In the genomic region with DNA sequence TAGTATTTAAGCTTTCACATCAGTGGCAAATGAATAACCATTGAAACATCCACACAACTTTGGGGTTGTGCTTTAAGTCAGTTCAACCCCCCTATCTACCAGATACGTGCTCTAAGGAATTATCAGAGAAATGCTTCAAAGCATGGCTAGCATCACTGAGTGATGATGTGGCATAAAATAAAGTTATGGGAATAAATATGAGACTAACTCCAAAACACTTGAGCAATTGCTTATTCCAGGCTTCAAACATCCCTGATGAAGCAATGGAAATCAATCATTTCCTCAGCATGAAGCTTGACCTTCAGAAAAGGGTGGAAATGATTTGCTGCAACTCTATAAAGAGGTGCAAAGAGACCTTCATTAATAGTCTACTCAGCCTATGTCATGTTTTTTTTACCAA, we compare ENCODE assay signal across 19 cellular contexts.
DNase-seq lines count a peak whose midpoint lies in the region; TF ChIP-seq lines count a peak whose summit lies in the region.
"Had no signal": no experiment of that assay in that cellular context is flagged by ENCODE, and none has a peak within 500 bp of the region (broad histone marks: within the 10 kb centered on the region; RNA-seq: fewer than 3 reads in every experiment).

No MANE protein-coding gene starts in this region.

- no peaks in the 10 kb centered on the region for H3K79me2 ChIP-seq in ACC112 (ENCODE audit: control insufficient read depth, insufficient read depth, low read length, unreplicated experiment)

- in situ Hi-C loops in brain microvascular endothelial cell (cut with HindIII; ENCODE audit: low pct_ligation_motif_present, low sequenced_read_pairs): no loop called here

- H2AFZ ChIP-seq in ACC112 (ENCODE audit: low read length, unreplicated experiment): no peak overlapping the region

- TF ChIP-seq CTCF in brain microvascular endothelial cell (IDR thresholded peaks at IDR 0.05; ENCODE audit: low read depth, low read length, missing control alignments): no peak

- peak overlapping the region; percentile 24; the same call in 1 of the 2 replicates for H3K27ac ChIP-seq in ACC112 (ENCODE audit: low read depth, low read length)
- peak overlapping the region; percentile 56 for H3K27ac ChIP-seq in brain microvascular endothelial cell

- peak; percentile 63 for DNase-seq in HS-5 (ENCODE audit: low read depth)
- peak; percentile 62 for DNase-seq in brain microvascular endothelial cell
- peak; percentile 10 for DNase-seq in kidney glomerular epithelial cell (lab: John Stamatoyannopoulos, UW)
- no peak for DNase-seq in NCI-H2196 treated with DMSO at 0.1 percent for 48 hours (lab: John Stamatoyannopoulos, UW; ENCODE audit: unreplicated experiment)
- no peak for DNase-seq in SKM-1 treated with dmso at 0.1 percent for 144 hours (lab: John Stamatoyannopoulos, UW; ENCODE audit: unreplicated experiment)
- no peak for DNase-seq in stimulated activated CD4-positive, alpha-beta T cell treated with anti-CD3 and anti-CD28 coated beads, Interleukin-2, amount 100 ng/mL, for 24 hours
- DNase-seq in dermis blood vessel endothelial cell: no peak
- DNase-seq: Calu3; CD4-positive, alpha-beta memory T cell; DMS53; H9; MM.1S; NCI-H1092; NCI-H146; NCI-H2081; NCI-H510A; NCI-H748 treated with DMSO at 0.1 percent for 48 hours; Right ventricle myocardium superior had no signal

- H3K4me3 ChIP-seq in ACC112 (ENCODE audit: low read depth, low read length) (no peak overlapping the region), brain microvascular endothelial cell (ENCODE audit: low read depth, low read length) (no peak overlapping the region)

- no peaks in the 10 kb centered on the region for H3K36me3 ChIP-seq in ACC112 (ENCODE audit: insufficient read depth, low read length)
- H3K36me3 ChIP-seq in brain microvascular endothelial cell (replicated peaks): no peaks in the 10 kb centered on the region

- H3K4me1 ChIP-seq in ACC112 (ENCODE audit: control insufficient read depth, insufficient read depth, low read length, unreplicated experiment): peaks cover 21% of the 10 kb centered on the region

- H3K27me3 ChIP-seq in ACC112 (ENCODE audit: insufficient read depth, low read length) (no peaks in the 10 kb centered on the region), brain microvascular endothelial cell (replicated peaks) (no peaks in the 10 kb centered on the region)

Comparison
In these comparisons a context has a peak if more than half of its experiments do, and no peak if none do; other contexts are left out.
1. DNase-seq: peak in HS-5 (single experiment), brain microvascular endothelial cell (single experiment) and kidney glomerular epithelial cell (single experiment); none in NCI-H2196 treated with DMSO at 0.1 percent for 48 hours (single experiment), SKM-1 treated with dmso at 0.1 percent for 144 hours (single experiment), stimulated activated CD4-positive, alpha-beta T cell treated with anti-CD3 and anti-CD28 coated beads, Interleukin-2, amount 100 ng/mL, for 24 hours (0 of 2) and dermis blood vessel endothelial cell (single experiment).